Comparison of ENCODE assay signal across 8 cellular contexts in the genomic region with DNA sequence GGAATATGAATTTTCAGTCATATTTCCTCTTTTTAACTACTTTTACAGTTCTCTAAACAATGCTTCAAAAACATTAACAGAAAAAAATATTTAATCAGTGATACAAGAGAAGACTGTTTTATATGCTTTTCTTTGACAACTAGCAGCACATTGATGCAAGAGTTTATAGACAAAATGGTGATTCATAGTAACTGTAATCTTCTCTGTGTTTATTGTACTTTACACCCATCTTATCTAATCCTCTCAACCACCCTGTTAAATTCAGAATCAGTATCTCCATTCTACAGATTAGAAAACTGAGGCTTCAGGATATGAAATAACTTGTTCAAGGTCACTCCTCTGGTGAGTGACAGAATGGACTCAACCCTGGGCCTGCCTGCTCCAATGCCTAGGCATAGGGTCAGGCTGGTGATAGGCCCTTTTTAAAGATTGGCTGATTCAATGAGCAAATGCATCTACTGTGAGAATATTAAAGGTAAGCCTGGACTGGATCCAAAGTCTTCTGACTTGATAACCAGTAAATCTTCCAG.
"Had no signal": no experiment of that assay in that cellular context is flagged by ENCODE, and none has a peak within 500 bp of the region (broad histone marks: within the 10 kb centered on the region; RNA-seq: fewer than 3 reads in every experiment).

No MANE protein-coding gene starts in this region.

- H3K27ac ChIP-seq: upper lobe of left lung had no signal

- H3K4me3 ChIP-seq: upper lobe of left lung had no signal

- DNase-seq: activated CD4-positive, alpha-beta T cell treated with anti-CD3 and anti-CD28 coated beads, Interleukin-2, amount 10 ng/mL, durations not matched to agents 7 days and 5 days; activated CD8-positive, alpha-beta memory T cell treated with anti-CD3 and anti-CD28 coated beads, Interleukin-2, amount 50 U/mL, for 48 hours; activated T-cell treated with anti-CD3 and anti-CD28 coated beads, Interleukin-2, amount 50 U/mL, for 72 hours; left ventricle myocardium superior; T-helper 2 cell; upper lobe of left lung had no signal

- H3K27me3 ChIP-seq: upper lobe of left lung had no signal

- H3K4me1 ChIP-seq: upper lobe of left lung had no signal

- ATAC-seq: activated T-cell treated with anti-CD3 and anti-CD28 coated beads, Interleukin-2, amount 50 U/mL, for 72 hours; stimulated activated naive CD8-positive, alpha-beta T cell treated with anti-CD3 and anti-CD28 coated beads, Interleukin-15, amount 100 ng/mL, for 72 hours had no signal

- H3K9me3 ChIP-seq: upper lobe of left lung had no signal

- FAIRE-seq: colon had no signal

- H3K36me3 ChIP-seq: upper lobe of left lung had no signal
